Comparison of ENCODE assay signal across 11 cellular contexts in the genomic region with DNA sequence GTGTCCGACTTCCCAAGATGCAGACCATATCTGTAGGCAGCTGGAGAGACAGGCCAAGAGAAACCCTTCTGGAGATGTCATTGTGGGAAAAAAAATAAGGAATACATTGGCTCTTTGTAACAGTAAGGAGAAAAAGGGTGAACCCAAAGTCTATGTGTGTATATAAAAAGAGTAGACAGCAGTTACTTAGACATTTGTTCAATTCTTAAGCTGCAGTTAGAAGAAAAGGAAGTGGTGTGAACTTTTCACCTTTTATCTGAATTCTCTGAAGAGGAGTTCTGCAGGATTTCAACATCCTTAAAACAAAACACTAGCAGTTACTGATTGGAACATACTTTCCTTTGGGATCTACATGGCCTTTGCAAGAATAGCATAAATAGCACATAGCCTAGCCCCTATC. TPM values are rescaled to one million over a fixed set of nuclear protein-coding genes. Genes with fewer than 3 reads are reported as not detected.
A peak's percentile ranks its signal among the peaks of the same experiment; 100 is the strongest.
DNase-seq lines count a peak whose midpoint lies in the region; ATAC-seq and TF ChIP-seq lines count a peak whose summit lies in the region.
"Had no signal": no experiment of that assay in that cellular context is flagged by ENCODE, and none has a peak within 500 bp of the region (broad histone marks: within the 10 kb centered on the region; RNA-seq: fewer than 3 reads in every experiment).

No MANE protein-coding gene starts in this region.

- peak; percentile 77 for DNase-seq in NOMO-1 treated with DMSO at 0.1 percent for 48 hours (lab: John Stamatoyannopoulos, UW; ENCODE audit: unreplicated experiment)
- no peak for DNase-seq in NOMO-1 treated with dmso at 0.1 percent for 144 hours (lab: John Stamatoyannopoulos, UW; ENCODE audit: unreplicated experiment)
- DNase-seq in T-cell, result no peak
- DNase-seq in stomach, result no peak
- DNase-seq in glutamatergic neuron, result no peak
- no peak for DNase-seq in caudate nucleus (lab: John Stamatoyannopoulos, UW)
- DNase-seq: activated CD8-positive, alpha-beta memory T cell treated with anti-CD3 and anti-CD28 coated beads, Interleukin-2, amount 50 U/mL, for 4 hours; NCI-H526 treated with DMSO at 0.1 percent for 48 hours had no signal

- POLR2A ChIA-PET in T-cell (lab: Charles Lee), result interaction anchor here (0.5 to 6.6 kb wide), 7 partner anchors 12 to 231 kb away, joined by 3 to 79 read pairs (median 4); partner anchors contain the start of gene FAM117A (in 2 of the 2)

- H3K27ac ChIP-seq in gastroesophageal sphincter, result peak overlapping the region; percentile 76 to 88 (median 86)
- peak overlapping the region in 4 of 5 donors; percentile 76 to 88 (median 82) for H3K27ac ChIP-seq in stomach
- H3K27ac ChIP-seq in caudate nucleus (ENCODE audit: low read depth, low read length), result no peak overlapping the region
- H3K27ac ChIP-seq: 22Rv1 had no signal

- H3K27me3 Mint-ChIP-seq in T-cell (no peaks in the 10 kb centered on the region), glutamatergic neuron (ENCODE audit: unreplicated experiment) (no peaks in the 10 kb centered on the region)

- H3K4me1 Mint-ChIP-seq in T-cell (peaks cover 84 to 93% (median 93%) of the 10 kb centered on the region in 3 donors), glutamatergic neuron (ENCODE audit: low read depth, unreplicated experiment) (peaks cover 29% of the 10 kb centered on the region)

- no peak overlapping the region for H3K4me3 ChIP-seq in gastroesophageal sphincter
- no peak overlapping the region for H3K4me3 ChIP-seq in stomach

- WGBS in gastroesophageal sphincter (ENCODE audit: low coverage in 1 of 2), 2 donors, result 7% methylated on average over 1 of the region's 1 CpG
- WGBS in stomach, 5 donors, result 38 to 69% (median 57%) methylated on average over 1 of the region's 1 CpG

- H3K27ac Mint-ChIP-seq in T-cell, result peak overlapping the region; percentile 100
- H3K27ac Mint-ChIP-seq in glutamatergic neuron (ENCODE audit: unreplicated experiment), result no peak overlapping the region

- H3K4me1 ChIP-seq in gastroesophageal sphincter, result peaks cover 20 to 90% (median 37%) of the 10 kb centered on the region in 3 donors
- peaks cover 46 to 89% (median 69%) of the 10 kb centered on the region in 4 donors for H3K4me1 ChIP-seq in stomach

- intact Hi-C loops in stomach (cut with DNase I; ENCODE audit: low total_unique reads), result no loop called here

- TF ChIP-seq POLR2A in gastroesophageal sphincter (IDR thresholded peaks at IDR 0.05) (no peak), stomach (IDR thresholded peaks at IDR 0.05) (no peak)

- H3K36me3 Mint-ChIP-seq in T-cell, result peaks cover 33% of the 10 kb centered on the region
- no peaks in the 10 kb centered on the region for H3K36me3 Mint-ChIP-seq in glutamatergic neuron (ENCODE audit: unreplicated experiment)

- H3K36me3 ChIP-seq in gastroesophageal sphincter, result no peaks in the 10 kb centered on the region
- H3K36me3 ChIP-seq in stomach, result no peaks in the 10 kb centered on the region

- no peak for TF ChIP-seq EP300 in gastroesophageal sphincter (IDR thresholded peaks at IDR 0.05)
- TF ChIP-seq EP300 in stomach (IDR thresholded peaks at IDR 0.05), result no peak

- ATAC-seq in T-cell (replicated peaks in 1 of 4), result no peak
- no peak for ATAC-seq in gastroesophageal sphincter
- no peak for ATAC-seq in HG02610 (IDR thresholded peaks at IDR 0.05; ENCODE audit: unreplicated experiment)

- H3K27me3 ChIP-seq in gastroesophageal sphincter (no peaks in the 10 kb centered on the region), stomach (no peaks in the 10 kb centered on the region)

- TF ChIP-seq CTCF in gastroesophageal sphincter (IDR thresholded peaks at IDR 0.05), result no peak
- no peak for TF ChIP-seq CTCF in stomach (IDR thresholded peaks at IDR 0.05)
- TF ChIP-seq CTCF in glutamatergic neuron (IDR thresholded peaks at IDR 0.05; ENCODE audit: partially characterized antibody, unreplicated experiment), result no peak

- H3K9me3 ChIP-seq in gastroesophageal sphincter, result no peaks in the 10 kb centered on the region
- no peaks in the 10 kb centered on the region for H3K9me3 ChIP-seq in stomach

- H3K4me3 Mint-ChIP-seq in T-cell (peak overlapping the region; percentile 82 to 95 (median 89)), glutamatergic neuron (ENCODE audit: unreplicated experiment) (no peak overlapping the region)

- H3K9me3 Mint-ChIP-seq in T-cell, result peaks cover 0 to 3% (median 0%) of the 10 kb centered on the region in 3 donors
- no peaks in the 10 kb centered on the region for H3K9me3 Mint-ChIP-seq in glutamatergic neuron (ENCODE audit: unreplicated experiment)

- CTCF ChIA-PET in T-cell (lab: Charles Lee), result interaction anchor here (0.6 to 1.8 kb wide), 5 partner anchors 14 to 618 kb away, joined by 3 to 11 read pairs (median 4); partner anchors contain the start of gene FAM117A (in 1 of the 2)

RNA-seq across cellular contexts. Expression of gene FAM117A, which starts 21.7 kb away (rescaled TPM):
- 100 to 1,000 TPM in 2 of 5 donors, 10 to 100 TPM in 3; 71.9 to 105 (median 99.1) TPM for total RNA-seq in T-cell
- 10 to 100 TPM; 12.4 to 39.5 (median 19.8) TPM for total RNA-seq in gastroesophageal sphincter
- 10 to 100 TPM in 2 of 5 donors, 1 to 10 TPM in 2, under 1 TPM in 1; 0.58 to 39.7 (median 6.7) TPM for total RNA-seq in stomach
- polyA plus RNA-seq in stomach, result 1 to 10 TPM; 5.3 to 7.0 (median 5.6) TPM
- total RNA-seq in glutamatergic neuron (ENCODE audit: unreplicated experiment), result 11.9 TPM

RNA-seq across cellular contexts. Expression of gene SLC35B1, which starts 34.5 kb away (rescaled TPM):
- total RNA-seq in T-cell (10 to 100 TPM; 40.5 to 57.1 (median 42.8) TPM), gastroesophageal sphincter (10 to 100 TPM; 17.9 to 35.6 (median 19.5) TPM), stomach (10 to 100 TPM; 36.2 to 59.8 (median 48.1) TPM), glutamatergic neuron (ENCODE audit: unreplicated experiment) (123 TPM)
- 10 to 100 TPM; 26.3 to 36.2 (median 34.2) TPM for polyA plus RNA-seq in stomach

RNA-seq across cellular contexts. Expression of gene KAT7, which starts 46.2 kb away (rescaled TPM):
- total RNA-seq in T-cell (100 to 1,000 TPM in 2 of 5 donors, 10 to 100 TPM in 3; 96.8 to 197 (median 99.7) TPM), gastroesophageal sphincter (10 to 100 TPM; 37.7 to 54.1 (median 46.1) TPM), stomach (10 to 100 TPM in 4 of 5 donors, 1 to 10 TPM in 1; 9.3 to 92.4 (median 31.2) TPM), glutamatergic neuron (ENCODE audit: unreplicated experiment) (65.7 TPM)
- 10 to 100 TPM in 1 of 3 donors, 1 to 10 TPM in 2; 5.0 to 12.7 (median 9.0) TPM for polyA plus RNA-seq in stomach
